In genomic region chr1:119462964-119463363, GRCh38 we compare ENCODE assay signal across 33 cellular contexts. TPM values are rescaled to one million over a fixed set of nuclear protein-coding genes. Genes with fewer than 3 reads are reported as not detected.
"Had no signal": no experiment of that assay in that cellular context is flagged by ENCODE, and none has a peak within 500 bp of the region (broad histone marks: within the 10 kb centered on the region; RNA-seq: fewer than 3 reads in every experiment).

No MANE protein-coding gene starts in this region.

- H3K36me3 Mint-ChIP-seq: mesothelial cell of epicardium; natural killer cell; stimulated activated effector memory CD8-positive, alpha-beta T cell treated with anti-CD3 and anti-CD28 coated beads, Interleukin-12 subunit alpha, Interleukin-12 subunit beta, amount 100 ng/mL, for 72 hours had no signal

- ATAC-seq: effector memory CD8-positive, alpha-beta T cell; esophagus mucosa; heart right ventricle; natural killer cell; sciatic nerve; stimulated activated effector memory CD8-positive, alpha-beta T cell treated with anti-CD3 and anti-CD28 coated beads, Interleukin-12 subunit alpha, Interleukin-12 subunit beta, amount 100 ng/mL, for 72 hours had no signal

- H3K79me2 ChIP-seq: parathyroid adenoma had no signal

- H3K4me3 ChIP-seq: heart right ventricle, lung, stomach, thyroid gland had no signal

- H3K27ac ChIP-seq: epithelial cell of prostate, heart right ventricle, parathyroid adenoma, stomach, thyroid gland had no signal

- H3K4me1 Mint-ChIP-seq: natural killer cell; stimulated activated effector memory CD8-positive, alpha-beta T cell treated with anti-CD3 and anti-CD28 coated beads, Interleukin-12 subunit alpha, Interleukin-12 subunit beta, amount 100 ng/mL, for 72 hours had no signal

- H3K27ac Mint-ChIP-seq: effector memory CD8-positive, alpha-beta T cell; mesothelial cell of epicardium; natural killer cell; progenitor cell of endocrine pancreas; stimulated activated effector memory CD8-positive, alpha-beta T cell treated with anti-CD3 and anti-CD28 coated beads, Interleukin-12 subunit alpha, Interleukin-12 subunit beta, amount 100 ng/mL, for 72 hours had no signal

- DNase-seq: cortex of kidney; effector memory CD8-positive, alpha-beta T cell; foreskin melanocyte; glutamatergic neuron; heart right ventricle; hippocampal formation; kidney glomerular epithelial cell; mesenchymal stem cell; natural killer cell; occipital lobe; stimulated activated CD4-positive, alpha-beta T cell treated with anti-CD3 and anti-CD28 coated beads, Interleukin-2, amount 100 ng/mL, for 24 hours; stimulated activated CD4-positive, alpha-beta T cell treated with anti-CD3 and anti-CD28 coated beads, Interleukin-4, amount 100 ng/mL, for 24 hours; stimulated activated naive CD4-positive, alpha-beta T cell treated with Interleukin-2 at 50 U/mL for 16 hours; stomach; thyroid gland; trophoblast cell had no signal

- H3K9me3 Mint-ChIP-seq: mesothelial cell of epicardium; stimulated activated effector memory CD8-positive, alpha-beta T cell treated with anti-CD3 and anti-CD28 coated beads, Interleukin-12 subunit alpha, Interleukin-12 subunit beta, amount 100 ng/mL, for 72 hours had no signal

- H3K27me3 ChIP-seq: heart right ventricle, stomach, thyroid gland had no signal

- H2AFZ ChIP-seq: parathyroid adenoma had no signal

- H3K4me3 Mint-ChIP-seq: effector memory CD8-positive, alpha-beta T cell; mesothelial cell of epicardium; natural killer cell; stimulated activated effector memory CD8-positive, alpha-beta T cell treated with anti-CD3 and anti-CD28 coated beads, Interleukin-12 subunit alpha, Interleukin-12 subunit beta, amount 100 ng/mL, for 72 hours had no signal

- H3K9ac ChIP-seq: parathyroid adenoma had no signal

- H3K9me3 ChIP-seq: heart right ventricle, stomach, thyroid gland had no signal

- H3K36me3 ChIP-seq: heart right ventricle, stomach, thyroid gland had no signal

- H3K4me1 ChIP-seq: heart right ventricle, parathyroid adenoma, stomach, thyroid gland had no signal

RNA-seq across cellular contexts. Expression of gene HSD3B1, which starts 44.0 kb away (rescaled TPM):
- total RNA-seq: cardiac septum, dermis microvascular lymphatic vessel endothelial cell, esophagus mucosa, fibroblast of lung, heart right ventricle, lung, mesothelial cell of epicardium, natural killer cell, occipital lobe, progenitor cell of endocrine pancreas, sciatic nerve, skeletal muscle tissue, stomach, temporal lobe, thyroid gland had no signal
- polyA plus RNA-seq: fibroblast of lung, heart right ventricle, liver, lung, neural cell, stomach had no signal

RNA-seq across cellular contexts. Expression of gene HSD3B2, which starts 48.0 kb away (rescaled TPM):
- total RNA-seq: cardiac septum, dermis microvascular lymphatic vessel endothelial cell, fibroblast of lung, heart right ventricle, natural killer cell, occipital lobe, progenitor cell of endocrine pancreas, sciatic nerve, skeletal muscle tissue, subcutaneous adipose tissue, temporal lobe, ureter had no signal
- polyA plus RNA-seq: fibroblast of lung, neural cell had no signal
